1 cellular context compared by ENCODE assay signal in the genomic region with DNA sequence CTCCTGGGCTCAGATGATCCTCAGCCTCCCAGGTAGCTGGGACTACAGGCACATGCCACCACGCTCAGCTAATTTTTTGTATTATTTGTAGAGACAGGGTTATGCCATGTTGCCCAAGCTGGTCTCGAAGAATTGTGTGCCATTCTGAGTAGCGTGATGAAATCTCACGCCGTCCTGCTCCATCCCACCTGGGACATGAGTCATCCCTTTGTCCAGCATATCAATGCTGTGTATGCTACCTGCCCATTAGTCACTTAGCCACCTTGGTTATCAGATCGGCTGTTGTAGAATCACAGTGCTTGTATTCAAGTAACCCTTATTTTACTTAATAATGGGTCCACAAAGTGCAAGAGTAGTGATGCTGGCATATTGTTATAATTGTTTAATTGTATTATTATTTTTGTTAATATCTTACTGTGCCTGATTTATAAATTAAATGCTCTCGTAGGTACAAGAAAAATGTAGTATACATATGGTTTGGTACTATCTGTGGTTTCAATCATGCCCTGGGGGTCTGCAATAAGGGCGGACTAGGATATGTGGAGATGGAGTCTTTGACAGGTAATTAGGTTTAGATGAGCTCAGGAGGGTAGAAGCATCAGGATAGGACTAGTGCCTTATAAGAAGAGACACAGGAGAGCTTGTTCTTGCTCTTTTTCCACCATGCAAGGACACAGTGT.
A peak's percentile ranks its signal among the peaks of the same experiment; 100 is the strongest.
TF ChIP-seq lines count a peak whose summit lies in the region.

No MANE protein-coding gene starts in this region.

TF ChIP-seq in HepG2, 621 proteins besides CTCF, POLR2A, EP300 and RAD21:
- TF ChIP-seq FOSL2 (CRISPR knock-in tag; IDR thresholded peaks at IDR 0.05) (peak; percentile 70), SAP130 (CRISPR knock-in tag; IDR thresholded peaks at IDR 0.05; ENCODE audit: low read depth) (no peak), HDAC1 (CRISPR knock-in tag; IDR thresholded peaks at IDR 0.05) (no peak)
